In the genomic region with DNA sequence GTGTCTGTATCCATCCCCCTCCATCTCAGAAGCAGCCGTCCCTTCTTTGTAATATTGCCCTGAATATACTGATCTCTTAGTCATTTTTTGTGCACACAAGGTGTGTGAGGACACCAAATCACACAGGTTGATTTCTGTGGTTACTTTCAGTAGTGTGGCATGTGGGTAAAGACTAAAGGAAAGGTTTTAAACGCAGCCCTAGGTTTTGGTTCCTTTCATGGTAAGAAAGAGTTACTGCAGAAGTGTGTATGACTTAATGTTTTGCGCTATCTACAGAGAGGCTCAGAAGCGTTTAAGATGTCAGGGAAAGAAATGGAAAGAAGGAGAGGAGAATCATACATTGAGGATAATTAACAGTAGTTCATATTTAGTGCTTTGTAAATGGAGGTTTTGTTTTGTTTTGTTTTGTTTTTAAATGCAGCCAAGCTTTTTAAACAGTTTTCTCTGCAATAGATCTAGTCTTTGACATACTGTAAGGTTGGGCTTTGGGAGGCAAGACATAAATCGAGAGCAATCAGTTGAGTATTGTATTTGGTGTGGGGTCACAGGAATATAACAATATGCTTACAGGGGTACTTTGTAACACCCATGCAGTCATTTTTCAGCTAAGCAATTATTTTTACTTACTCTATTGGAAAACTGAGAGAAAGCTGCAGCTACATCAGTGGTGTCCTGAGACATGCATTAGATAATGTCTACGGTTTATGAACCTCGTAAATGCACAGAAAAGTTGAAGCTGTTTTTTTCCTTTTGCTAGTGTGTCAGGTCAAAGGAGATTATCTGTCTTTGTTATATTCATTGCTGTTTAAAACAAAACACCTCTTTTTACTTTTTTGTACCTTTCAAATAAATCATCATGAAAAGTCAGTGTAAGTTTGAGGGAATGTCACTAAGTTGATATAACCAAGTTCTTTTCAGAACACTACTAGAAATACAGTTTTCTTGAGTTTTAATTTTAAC, we compare ENCODE assay signal across 8 cellular contexts. TPM values are rescaled to one million over a fixed set of nuclear protein-coding genes. Genes with fewer than 3 reads are reported as not detected.
DNase-seq lines count a peak whose midpoint lies in the region; ATAC-seq, FAIRE-seq and TF ChIP-seq lines count a peak whose summit lies in the region.

No MANE protein-coding gene starts in this region.

- H3K36me3 Mint-ChIP-seq in activated naive CD8-positive, alpha-beta T cell treated with anti-CD3 and anti-CD28 coated beads, Interleukin-2, amount 50 U/mL, for 24 hours (ENCODE audit: low read depth): no peaks in the 10 kb centered on the region
- no peaks in the 10 kb centered on the region for H3K36me3 Mint-ChIP-seq in naive thymus-derived CD4-positive, alpha-beta T cell

- H3K9me3 ChIP-seq in BLaER1 treated with 17β-estradiol and CSF1 and Interleukin-3, amounts not matched to agents 10 nM and 100 nM (replicated peaks in 1 of 11): no peaks in the 10 kb centered on the region
- H3K9me3 ChIP-seq in HCT116 (ENCODE audit: control insufficient read depth in 1 of 2, insufficient read depth in 1 of 2, low read depth in 1 of 2, low read length in 2 of 2): no peaks in the 10 kb centered on the region
- H3K9me3 ChIP-seq in naive thymus-derived CD4-positive, alpha-beta T cell (ENCODE audit: control insufficient read depth in 2 of 3, low read length in 3 of 3): no peaks in the 10 kb centered on the region

- H3K4me1 Mint-ChIP-seq in activated naive CD8-positive, alpha-beta T cell treated with anti-CD3 and anti-CD28 coated beads, Interleukin-2, amount 50 U/mL, for 24 hours: peaks cover 24% of the 10 kb centered on the region
- peaks cover 15 to 40% (median 28%) of the 10 kb centered on the region in 7 donors for H3K4me1 Mint-ChIP-seq in naive thymus-derived CD4-positive, alpha-beta T cell

- H3K9me3 Mint-ChIP-seq in activated naive CD8-positive, alpha-beta T cell treated with anti-CD3 and anti-CD28 coated beads, Interleukin-2, amount 50 U/mL, for 24 hours: no peaks in the 10 kb centered on the region
- no peaks in the 10 kb centered on the region for H3K9me3 Mint-ChIP-seq in naive thymus-derived CD4-positive, alpha-beta T cell

- peaks cover 0 to 29% (median 10%) of the 10 kb centered on the region in 11 experiments; a peak in 14 of 22 replicates for H4K20me1 ChIP-seq in BLaER1 treated with 17β-estradiol and CSF1 and Interleukin-3, amounts not matched to agents 10 nM and 100 nM
- H4K20me1 ChIP-seq in HCT116 (ENCODE audit: insufficient read depth): no peaks in the 10 kb centered on the region

- no peak overlapping the region for H2AFZ ChIP-seq in HCT116 (ENCODE audit: low read depth, low read length, poor library complexity, severe bottlenecking)

- H3K79me2 ChIP-seq in HCT116 (ENCODE audit: insufficient read depth, low read length): no peaks in the 10 kb centered on the region

- H3K27me3 ChIP-seq in BLaER1 treated with 17β-estradiol and CSF1 and Interleukin-3, amounts not matched to agents 10 nM and 100 nM: peaks cover 27 to 40% (median 32%) of the 10 kb centered on the region in 11 experiments
- H3K27me3 ChIP-seq in HCT116 (ENCODE audit: insufficient read depth, low read length): no peaks in the 10 kb centered on the region
- peaks cover 0 to 9% of the 10 kb centered on the region in 2 donors for H3K27me3 ChIP-seq in naive thymus-derived CD4-positive, alpha-beta T cell (ENCODE audit: control insufficient read depth in 2 of 2, insufficient read depth in 2 of 2, low read length in 2 of 2)

- RAD21 ChIA-PET in HCT116 (lab: Charles Lee; ENCODE audit: low non-redundant PET in 1 of 2, low total read pairs in 2 of 2, uncharacterized antibody in 2 of 2, unreplicated experiment in 2 of 2): no interaction called here

- TF ChIP-seq POLR2A in HCT116 (IDR thresholded peaks at IDR 0.05; ENCODE audit: borderline replicate concordance, extremely low read depth, insufficient read depth, insufficient read length): no peak
- no peak for TF ChIP-seq POLR2A in GM12892 (IDR thresholded peaks at IDR 0.05; ENCODE audit: low read depth, low read length)

- H3K27ac ChIP-seq in BLaER1 treated with 17β-estradiol and CSF1 and Interleukin-3, amounts not matched to agents 10 nM and 100 nM: no peak overlapping the region
- no peak overlapping the region for H3K27ac ChIP-seq in HCT116 (ENCODE audit: low read depth, low read length)
- no peak overlapping the region for H3K27ac ChIP-seq in naive thymus-derived CD4-positive, alpha-beta T cell (ENCODE audit: low read depth, low read length)

- CTCF ChIA-PET in HCT116 (lab: Charles Lee): interaction anchor here (1.7 kb wide), 1 partner anchor 16 kb away, joined by 3 read pairs; no protein-coding TSS in a partner anchor
- CTCF ChIA-PET in naive thymus-derived CD4-positive, alpha-beta T cell (lab: Charles Lee): no interaction called here

- no peak for TF ChIP-seq CTCF in HCT116 (IDR thresholded peaks at IDR 0.05 in 2 of 3, conservative IDR thresholded peaks at IDR 0.05 in 1 of 3; ENCODE audit: borderline replicate concordance in 1 of 3, insufficient read depth in 1 of 3, low read depth in 2 of 3, low read length in 2 of 3)

- H3K4me1 ChIP-seq in BLaER1 treated with 17β-estradiol and CSF1 and Interleukin-3, amounts not matched to agents 10 nM and 100 nM: peaks cover 4 to 20% (median 12%) of the 10 kb centered on the region in 10 experiments; a peak in 16 of 20 replicates
- H3K4me1 ChIP-seq in HCT116 (ENCODE audit: control insufficient read depth in 1 of 2, insufficient read depth in 2 of 2, low read length in 2 of 2): peaks cover 7 to 16% of the 10 kb centered on the region in 2 experiments; a peak in 3 of 4 replicates
- peaks cover 0 to 17% of the 10 kb centered on the region in 2 donors for H3K4me1 ChIP-seq in naive thymus-derived CD4-positive, alpha-beta T cell (ENCODE audit: control insufficient read depth in 2 of 2, insufficient read depth in 2 of 2, low read length in 2 of 2)

- H3K27me3 Mint-ChIP-seq in activated naive CD8-positive, alpha-beta T cell treated with anti-CD3 and anti-CD28 coated beads, Interleukin-2, amount 50 U/mL, for 24 hours: peaks cover 35% of the 10 kb centered on the region
- peaks cover 30 to 61% (median 53%) of the 10 kb centered on the region in 5 donors for H3K27me3 Mint-ChIP-seq in naive thymus-derived CD4-positive, alpha-beta T cell

- POLR2A ChIA-PET in HCT116 (lab: Charles Lee): no interaction called here
- POLR2A ChIA-PET in naive thymus-derived CD4-positive, alpha-beta T cell (lab: Charles Lee): no interaction called here

- no peaks in the 10 kb centered on the region for H3K9me2 ChIP-seq in HCT116 (ENCODE audit: insufficient read depth)

- no peak for TF ChIP-seq RAD21 in HCT116 (IDR thresholded peaks at IDR 0.05; ENCODE audit: low read depth)

- no peak for FAIRE-seq in GM12892 (lab: Jason Lieb, UNC)

- H3K4me2 ChIP-seq in BLaER1 treated with 17β-estradiol and CSF1 and Interleukin-3, amounts not matched to agents 10 nM and 100 nM: peak overlapping the region; percentile 78 to 90 (median 86); a peak in 19 of 22 replicates
- H3K4me2 ChIP-seq in HCT116 (ENCODE audit: low read length): 0 out of 2 replicates have a peak overlapping the region, but pooled peaks have one; percentile 95

- BruUV-seq in HCT116 (replicated peaks; lab: Mats Ljungman, UMichigan): TSS peak; percentile 45

- intact Hi-C loops in HCT116 (cut with micrococcal nuclease): no loop called here
- intact Hi-C loops in naive thymus-derived CD4-positive, alpha-beta T cell (cut with micrococcal nuclease): loop anchor here (2.0 to 10.0 kb wide), 4 partner anchors 213 to 1399 kb away; a partner anchor contains a TSS

- H3K9ac ChIP-seq in BLaER1 treated with 17β-estradiol and CSF1 and Interleukin-3, amounts not matched to agents 10 nM and 100 nM: no peak overlapping the region
- no peak overlapping the region for H3K9ac ChIP-seq in HCT116 (ENCODE audit: low read length)

- H3K4me3 ChIP-seq in BLaER1 treated with 17β-estradiol and CSF1 and Interleukin-3, amounts not matched to agents 10 nM and 100 nM: peak overlapping the region in 1 of 10 experiments; percentile 94; a peak in 1 of 20 replicates
- H3K4me3 ChIP-seq in HCT116 (replicated peaks in 1 of 2; ENCODE audit: low read depth in 1 of 2, low read length in 2 of 2): no peak overlapping the region
- H3K4me3 ChIP-seq in naive thymus-derived CD4-positive, alpha-beta T cell (ENCODE audit: low read length): no peak overlapping the region

- peak overlapping the region; percentile 77 for H3K4me3 Mint-ChIP-seq in activated naive CD8-positive, alpha-beta T cell treated with anti-CD3 and anti-CD28 coated beads, Interleukin-2, amount 50 U/mL, for 24 hours
- peak overlapping the region; percentile 72 to 94 (median 88) for H3K4me3 Mint-ChIP-seq in naive thymus-derived CD4-positive, alpha-beta T cell

- no peak for ATAC-seq in HCT116
- ATAC-seq in activated naive CD8-positive, alpha-beta T cell treated with anti-CD3 and anti-CD28 coated beads, Interleukin-2, amount 50 U/mL, for 24 hours: peak; percentile 33
- ATAC-seq in naive thymus-derived CD4-positive, alpha-beta T cell: peak; percentile 26

- no peaks in the 10 kb centered on the region for H3K36me3 ChIP-seq in BLaER1 treated with 17β-estradiol and CSF1 and Interleukin-3, amounts not matched to agents 10 nM and 100 nM
- H3K36me3 ChIP-seq in HCT116 (ENCODE audit: control insufficient read depth in 1 of 2, insufficient read depth in 2 of 2, low read length in 2 of 2): no peaks in the 10 kb centered on the region
- peaks cover 0 to 3% (median 0%) of the 10 kb centered on the region in 3 experiments for H3K36me3 ChIP-seq in naive thymus-derived CD4-positive, alpha-beta T cell (ENCODE audit: control insufficient read depth in 2 of 3, insufficient read depth in 3 of 3, low read length in 3 of 3)

- DNase-seq in HCT116 (ENCODE audit: low read depth, low spot score) (no peak), GM12892 (ENCODE audit: insufficient read length) (no peak), iPS-NIHi7 (ENCODE audit: extremely low spot score) (no peak), NCI-H2196 treated with DMSO at 0.1 percent for 48 hours (lab: John Stamatoyannopoulos, UW; ENCODE audit: unreplicated experiment) (no peak)
- no peak for DNase-seq in activated naive CD8-positive, alpha-beta T cell treated with anti-CD3 and anti-CD28 coated beads, Interleukin-2, amount 50 U/mL, for 24 hours
- peak in 6 of 9 donors; percentile 15 to 41 (median 16) for DNase-seq in naive thymus-derived CD4-positive, alpha-beta T cell
- DNase-seq in activated CD4-positive, CD25-positive, alpha-beta regulatory T cell treated with anti-CD3 and anti-CD28 coated beads, Interleukin-2, amount 50 U/mL, for 72 hours: no peak

- peak overlapping the region; percentile 70 for H3K27ac Mint-ChIP-seq in activated naive CD8-positive, alpha-beta T cell treated with anti-CD3 and anti-CD28 coated beads, Interleukin-2, amount 50 U/mL, for 24 hours
- H3K27ac Mint-ChIP-seq in naive thymus-derived CD4-positive, alpha-beta T cell: peak overlapping the region in 7 of 9 donors; percentile 8 to 83 (median 43)

TF ChIP-seq in HCT116, 20 proteins besides CTCF, POLR2A, EP300 and RAD21 (continues in another document):
- TF ChIP-seq EZH2phosphoT487 (IDR thresholded peaks at IDR 0.05; ENCODE audit: borderline replicate concordance): no peak

RNA-seq across cellular contexts. Expression of a gene that starts 1.9 kb away (rescaled TPM):
- 4.1 TPM for total RNA-seq in HCT116 (2021; ENCODE audit: unreplicated experiment)
- polyA plus RNA-seq in HCT116 (2012): 1.2 and 1.4 TPM in 2 replicates
- total RNA-seq in naive thymus-derived CD4-positive, alpha-beta T cell: 1 to 10 TPM in 4 of 5 experiments, under 1 TPM in 1; 0.15 to 6.3 (median 4.3) TPM
- polyA plus RNA-seq in naive thymus-derived CD4-positive, alpha-beta T cell: 1 to 10 TPM; 1.3 to 1.5 TPM
- polyA plus RNA-seq in GM12892 (2012; ENCODE audit: missing spikeins): 0.19 TPM

Comparison
In these comparisons a context has a peak if more than half of its experiments do, and no peak if none do; other contexts are left out.
1. DNase-seq: peak in naive thymus-derived CD4-positive, alpha-beta T cell (6 of 9); none in HCT116 (single experiment), activated naive CD8-positive, alpha-beta T cell treated with anti-CD3 and anti-CD28 coated beads, Interleukin-2, amount 50 U/mL, for 24 hours (single experiment), GM12892 (single experiment), iPS-NIHi7 (single experiment), activated CD4-positive, CD25-positive, alpha-beta regulatory T cell treated with anti-CD3 and anti-CD28 coated beads, Interleukin-2, amount 50 U/mL, for 72 hours (single experiment) and NCI-H2196 treated with DMSO at 0.1 percent for 48 hours (single experiment).